Comparison of ENCODE assay signal across 10 cellular contexts in genomic region chr12:49728446-49728845, GRCh38.
"Had no signal": no experiment of that assay in that cellular context is flagged by ENCODE, and none has a peak within 500 bp of the region (broad histone marks: within the 10 kb centered on the region; RNA-seq: fewer than 3 reads in every experiment).

No MANE protein-coding gene starts in this region.

- DNase-seq: H7, HFFc6, Karpas-422, KBM-7 had no signal

- H3K4me1 ChIP-seq: HAP-1 had no signal

- H3K9ac ChIP-seq: KMS-11 had no signal

- H3K36me3 ChIP-seq: HAP-1 had no signal

- H3K27ac ChIP-seq: HL-60, KMS-11 had no signal

- H3K9me3 Mint-ChIP-seq: GM23338, HFFc6, IgD-negative memory B cell had no signal

- H3K4me3 Mint-ChIP-seq: GM23338, HFFc6, IgD-negative memory B cell had no signal

- H3K27ac Mint-ChIP-seq: GM23338, HFFc6, IgD-negative memory B cell had no signal

- H3K4me1 Mint-ChIP-seq: GM23338, IgD-negative memory B cell had no signal

- ATAC-seq: GM23338, HCT116 had no signal

- H3K9me3 ChIP-seq: HAP-1 had no signal

- H3K4me3 ChIP-seq: GM23338, HAP-1 had no signal

- H2AFZ ChIP-seq: GM23338 had no signal

- H3K36me3 Mint-ChIP-seq: IgD-negative memory B cell had no signal

- H3K4me2 ChIP-seq: GM23338, KMS-11 had no signal
